ENCODE assay signal across 18 cellular contexts in genomic region chr3:130743354-130743753, GRCh38. TPM values are rescaled to one million over a fixed set of nuclear protein-coding genes. Genes with fewer than 3 reads are reported as not detected.
DNase-seq lines count a peak whose midpoint lies in the region; ATAC-seq and TF ChIP-seq lines count a peak whose summit lies in the region.
"Had no signal": no experiment of that assay in that cellular context is flagged by ENCODE, and none has a peak within 500 bp of the region (broad histone marks: within the 10 kb centered on the region; RNA-seq: fewer than 3 reads in every experiment).

No MANE protein-coding gene starts in this region.

- CTCF ChIA-PET in activated CD4-positive, alpha-beta T cell treated with anti-CD3 and anti-CD28 coated beads for 36 hours (lab: Charles Lee): interaction anchor here (0.9 to 1.3 kb wide), 2 partner anchors 15 to 190 kb away, joined by 3 read pairs; no protein-coding TSS in a partner anchor
- CTCF ChIA-PET in activated CD4-positive, alpha-beta T cell treated with anti-CD3 and anti-CD28 coated beads, Interleukin-2, amount 10 ng/mL, durations not matched to agents 7 days and 5 days (lab: Charles Lee): interaction anchor here (0.6 to 1.7 kb wide), 3 partner anchors 15 to 1498 kb away, joined by 3 to 5 read pairs (median 3); no protein-coding TSS in a partner anchor

- peak overlapping the region; percentile 29 for H3K4me3 Mint-ChIP-seq in activated CD4-positive, alpha-beta T cell treated with anti-CD3 and anti-CD28 coated beads for 36 hours
- H3K4me3 Mint-ChIP-seq in activated CD4-positive, alpha-beta T cell treated with anti-CD3 and anti-CD28 coated beads, Interleukin-2, amount 10 ng/mL, durations not matched to agents 7 days and 5 days: no peak overlapping the region
- H3K4me3 Mint-ChIP-seq in activated naive CD8-positive, alpha-beta T cell treated with anti-CD3 and anti-CD28 coated beads, Interleukin-2, amount 10 ng/mL, durations not matched to agents 7 days and 5 days: peak overlapping the region; percentile 50
- H3K4me3 Mint-ChIP-seq in naive thymus-derived CD8-positive, alpha-beta T cell: peak overlapping the region in 9 of 10 donors; percentile 43 to 75 (median 62)

- DNase-seq in activated CD4-positive, alpha-beta T cell treated with anti-CD3 and anti-CD28 coated beads for 36 hours: no peak
- no peak for DNase-seq in activated CD4-positive, alpha-beta T cell treated with anti-CD3 and anti-CD28 coated beads, Interleukin-2, amount 10 ng/mL, durations not matched to agents 7 days and 5 days
- DNase-seq in DND-41: no peak
- DNase-seq in activated naive CD8-positive, alpha-beta T cell treated with anti-CD3 and anti-CD28 coated beads, Interleukin-2, amount 10 ng/mL, durations not matched to agents 7 days and 5 days: no peak
- DNase-seq in naive thymus-derived CD8-positive, alpha-beta T cell: no peak
- DNase-seq in upper lobe of right lung: no peak
- DNase-seq in NCI-H345 (lab: John Stamatoyannopoulos, UW): no peak
- DNase-seq: anterior cingulate cortex; COR-L47; mesenchymal stem cell; NCI-H1092 treated with DMSO at 0.1 percent for 48 hours; NCI-H2171 treated with DMSO at 0.1 percent for 48 hours; nucleus accumbens; stimulated activated CD4-positive, alpha-beta T cell treated with anti-CD3 and anti-CD28 coated beads, Interleukin-4, amount 100 ng/mL, for 4 hours; T-helper 9 cell; transverse colon had no signal

- H3K36me3 Mint-ChIP-seq in activated CD4-positive, alpha-beta T cell treated with anti-CD3 and anti-CD28 coated beads for 36 hours (ENCODE audit: low read depth): peaks cover 43% of the 10 kb centered on the region
- peaks cover 43% of the 10 kb centered on the region for H3K36me3 Mint-ChIP-seq in activated CD4-positive, alpha-beta T cell treated with anti-CD3 and anti-CD28 coated beads, Interleukin-2, amount 10 ng/mL, durations not matched to agents 7 days and 5 days (ENCODE audit: low read depth)
- H3K36me3 Mint-ChIP-seq in activated naive CD8-positive, alpha-beta T cell treated with anti-CD3 and anti-CD28 coated beads, Interleukin-2, amount 10 ng/mL, durations not matched to agents 7 days and 5 days: peaks cover 32% of the 10 kb centered on the region
- H3K36me3 Mint-ChIP-seq in naive thymus-derived CD8-positive, alpha-beta T cell: peaks cover 6 to 52% (median 43%) of the 10 kb centered on the region in 3 donors

- no peak for TF ChIP-seq CTCF in DND-41 (IDR thresholded peaks at IDR 0.05; ENCODE audit: borderline replicate concordance, extremely low read depth, low read length, poor library complexity, severe bottlenecking)
- TF ChIP-seq CTCF in upper lobe of right lung (IDR thresholded peaks at IDR 0.05): no peak

- peaks cover 63% of the 10 kb centered on the region for H3K4me1 Mint-ChIP-seq in activated CD4-positive, alpha-beta T cell treated with anti-CD3 and anti-CD28 coated beads for 36 hours
- H3K4me1 Mint-ChIP-seq in activated CD4-positive, alpha-beta T cell treated with anti-CD3 and anti-CD28 coated beads, Interleukin-2, amount 10 ng/mL, durations not matched to agents 7 days and 5 days: peaks cover 61% of the 10 kb centered on the region
- H3K4me1 Mint-ChIP-seq in activated naive CD8-positive, alpha-beta T cell treated with anti-CD3 and anti-CD28 coated beads, Interleukin-2, amount 10 ng/mL, durations not matched to agents 7 days and 5 days: peaks cover 31% of the 10 kb centered on the region
- H3K4me1 Mint-ChIP-seq in naive thymus-derived CD8-positive, alpha-beta T cell: peaks cover 38 to 78% (median 72%) of the 10 kb centered on the region in 4 donors

- H3K27me3 Mint-ChIP-seq in activated CD4-positive, alpha-beta T cell treated with anti-CD3 and anti-CD28 coated beads for 36 hours: no peaks in the 10 kb centered on the region
- H3K27me3 Mint-ChIP-seq in activated CD4-positive, alpha-beta T cell treated with anti-CD3 and anti-CD28 coated beads, Interleukin-2, amount 10 ng/mL, durations not matched to agents 7 days and 5 days: no peaks in the 10 kb centered on the region
- no peaks in the 10 kb centered on the region for H3K27me3 Mint-ChIP-seq in activated naive CD8-positive, alpha-beta T cell treated with anti-CD3 and anti-CD28 coated beads, Interleukin-2, amount 10 ng/mL, durations not matched to agents 7 days and 5 days
- peaks cover 0 to 4% (median 0%) of the 10 kb centered on the region in 5 donors for H3K27me3 Mint-ChIP-seq in naive thymus-derived CD8-positive, alpha-beta T cell

- POLR2A ChIA-PET in activated CD4-positive, alpha-beta T cell treated with anti-CD3 and anti-CD28 coated beads for 36 hours (lab: Charles Lee): no interaction called here
- POLR2A ChIA-PET in activated CD4-positive, alpha-beta T cell treated with anti-CD3 and anti-CD28 coated beads, Interleukin-2, amount 10 ng/mL, durations not matched to agents 7 days and 5 days (lab: Charles Lee): no interaction called here
- POLR2A ChIA-PET in activated naive CD8-positive, alpha-beta T cell treated with anti-CD3 and anti-CD28 coated beads, Interleukin-2, amount 10 ng/mL, durations not matched to agents 7 days and 5 days (lab: Charles Lee): no interaction called here
- POLR2A ChIA-PET in naive thymus-derived CD8-positive, alpha-beta T cell (lab: Charles Lee): interaction anchor here (1.0 kb wide), 1 partner anchor 150 kb away, joined by 3 read pairs; no protein-coding TSS in a partner anchor

- H3K27ac Mint-ChIP-seq in activated CD4-positive, alpha-beta T cell treated with anti-CD3 and anti-CD28 coated beads for 36 hours: no peak overlapping the region
- H3K27ac Mint-ChIP-seq in activated CD4-positive, alpha-beta T cell treated with anti-CD3 and anti-CD28 coated beads, Interleukin-2, amount 10 ng/mL, durations not matched to agents 7 days and 5 days: no peak overlapping the region
- H3K27ac Mint-ChIP-seq in activated naive CD8-positive, alpha-beta T cell treated with anti-CD3 and anti-CD28 coated beads, Interleukin-2, amount 10 ng/mL, durations not matched to agents 7 days and 5 days: peak overlapping the region; percentile 22
- H3K27ac Mint-ChIP-seq in naive thymus-derived CD8-positive, alpha-beta T cell: peak overlapping the region in 3 of 10 donors; percentile 17 to 86 (median 29)

- ATAC-seq in activated CD4-positive, alpha-beta T cell treated with anti-CD3 and anti-CD28 coated beads for 36 hours: no peak
- ATAC-seq in DND-41 (ENCODE audit: insufficient read depth, low read depth) (no peak), GM21737 (IDR thresholded peaks at IDR 0.05; ENCODE audit: unreplicated experiment) (no peak), upper lobe of right lung (no peak)
- no peak for ATAC-seq in activated naive CD8-positive, alpha-beta T cell treated with anti-CD3 and anti-CD28 coated beads, Interleukin-2, amount 10 ng/mL, durations not matched to agents 7 days and 5 days (ENCODE audit: low read depth)
- no peak for ATAC-seq in naive thymus-derived CD8-positive, alpha-beta T cell

- H3K27ac ChIP-seq in DND-41 (ENCODE audit: low read length) (no peak overlapping the region), upper lobe of right lung (no peak overlapping the region)
- H3K27ac ChIP-seq: coronary artery, transverse colon had no signal

- no peak overlapping the region for H3K9ac ChIP-seq in DND-41 (ENCODE audit: low read depth, low read length)

- intact Hi-C loops in activated CD4-positive, alpha-beta T cell treated with anti-CD3 and anti-CD28 coated beads for 36 hours (cut with DNase I, micrococcal nuclease): loop anchor here in 1 of 2 experiments (10.0 kb wide), 1 partner anchor 1299 kb away; the partner anchor contains the start of gene IFT122
- intact Hi-C loops in upper lobe of right lung (cut with DNase I): no loop called here

- peaks cover 77% of the 10 kb centered on the region for H3K79me2 ChIP-seq in DND-41 (ENCODE audit: insufficient read depth, low read length)

- H3K4me2 ChIP-seq in DND-41 (ENCODE audit: insufficient read depth, low read length): peak overlapping the region; percentile 81

- no peak overlapping the region for H2AFZ ChIP-seq in DND-41 (ENCODE audit: low read depth, low read length)

- peaks cover 3% of the 10 kb centered on the region; the same call in 1 of the 2 replicates for H4K20me1 ChIP-seq in DND-41 (ENCODE audit: insufficient read depth, low read length)

- H3K27me3 ChIP-seq in DND-41 (ENCODE audit: insufficient read depth, low read length, poor library complexity) (no peaks in the 10 kb centered on the region), upper lobe of right lung (no peaks in the 10 kb centered on the region)
- H3K27me3 ChIP-seq: transverse colon had no signal

- H3K9me3 Mint-ChIP-seq in activated CD4-positive, alpha-beta T cell treated with anti-CD3 and anti-CD28 coated beads for 36 hours (ENCODE audit: low read depth): no peaks in the 10 kb centered on the region
- H3K9me3 Mint-ChIP-seq in activated CD4-positive, alpha-beta T cell treated with anti-CD3 and anti-CD28 coated beads, Interleukin-2, amount 10 ng/mL, durations not matched to agents 7 days and 5 days: no peaks in the 10 kb centered on the region
- H3K9me3 Mint-ChIP-seq in activated naive CD8-positive, alpha-beta T cell treated with anti-CD3 and anti-CD28 coated beads, Interleukin-2, amount 10 ng/mL, durations not matched to agents 7 days and 5 days: no peaks in the 10 kb centered on the region
- H3K9me3 Mint-ChIP-seq in naive thymus-derived CD8-positive, alpha-beta T cell: peaks cover 0 to 3% (median 0%) of the 10 kb centered on the region in 9 donors

- H3K9me3 ChIP-seq in DND-41 (ENCODE audit: insufficient read depth, low read length, severe bottlenecking) (no peaks in the 10 kb centered on the region), upper lobe of right lung (no peaks in the 10 kb centered on the region)
- H3K9me3 ChIP-seq: transverse colon had no signal

- H3K4me3 ChIP-seq in DND-41 (ENCODE audit: low read depth in 1 of 2, low read length in 2 of 2) (peak overlapping the region in 1 of 2 experiments; percentile 9; a peak in 1 of 4 replicates), upper lobe of right lung (no peak overlapping the region)
- H3K4me3 ChIP-seq: coronary artery, transverse colon had no signal

- H3K36me3 ChIP-seq in DND-41 (ENCODE audit: insufficient read depth, low read length): peaks cover 30% of the 10 kb centered on the region
- peaks cover 15% of the 10 kb centered on the region for H3K36me3 ChIP-seq in upper lobe of right lung
- H3K36me3 ChIP-seq: transverse colon had no signal

- H3K4me1 ChIP-seq in DND-41 (ENCODE audit: insufficient read depth, low read length) (peaks cover 66% of the 10 kb centered on the region), upper lobe of right lung (peaks cover 42% of the 10 kb centered on the region)

RNA-seq across cellular contexts. Expression of gene PIK3R4, which starts 3.3 kb away (rescaled TPM):
- 10 to 100 TPM; 27.3 to 32.3 TPM for total RNA-seq in activated CD4-positive, alpha-beta T cell treated with anti-CD3 and anti-CD28 coated beads for 36 hours
- total RNA-seq in activated CD4-positive, alpha-beta T cell treated with anti-CD3 and anti-CD28 coated beads, Interleukin-2, amount 10 ng/mL, durations not matched to agents 7 days and 5 days: 10 to 100 TPM; 26.0 to 28.7 TPM
- total RNA-seq in activated naive CD8-positive, alpha-beta T cell treated with anti-CD3 and anti-CD28 coated beads, Interleukin-2, amount 10 ng/mL, durations not matched to agents 7 days and 5 days: 10 to 100 TPM; 26.2 to 31.6 TPM
- total RNA-seq in naive thymus-derived CD8-positive, alpha-beta T cell: 10 to 100 TPM; 31.6 to 36.9 TPM
- polyA plus RNA-seq in naive thymus-derived CD8-positive, alpha-beta T cell: 10 to 100 TPM; 12.0 to 35.6 (median 19.4) TPM
- 32.2 TPM for total RNA-seq in upper lobe of right lung
